Comparison of ENCODE assay signal across 12 cellular contexts in the genomic region with DNA sequence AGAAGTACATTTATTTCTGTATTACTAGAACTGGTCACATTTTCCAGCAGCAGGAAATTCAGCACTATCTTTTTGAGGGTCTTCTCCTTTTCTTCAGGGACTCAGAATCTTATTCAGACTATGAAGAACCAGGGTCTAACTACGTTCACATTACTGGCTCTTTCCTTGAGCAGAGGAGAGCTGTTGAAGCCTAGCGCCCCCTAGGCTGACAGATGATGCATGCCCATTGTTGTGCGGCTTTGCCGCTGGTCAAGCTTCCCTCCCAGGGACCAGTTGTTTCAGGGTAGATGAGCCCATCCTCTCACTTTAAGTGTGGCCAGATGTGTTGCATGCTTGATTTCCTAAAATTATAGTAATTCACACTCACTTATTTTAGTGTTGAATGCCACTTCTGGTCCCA.
DNase-seq lines count a peak whose midpoint lies in the region; ATAC-seq and TF ChIP-seq lines count a peak whose summit lies in the region.
"Had no signal": no experiment of that assay in that cellular context is flagged by ENCODE, and none has a peak within 500 bp of the region (broad histone marks: within the 10 kb centered on the region; RNA-seq: fewer than 3 reads in every experiment).

No MANE protein-coding gene starts in this region.

- H3K27ac ChIP-seq in breast epithelium (no peak overlapping the region), endodermal cell (ENCODE audit: low read depth, low read length) (no peak overlapping the region), testis (no peak overlapping the region)
- H3K27ac ChIP-seq: BLaER1, uterus had no signal

- no peaks in the 10 kb centered on the region for H3K79me2 ChIP-seq in Loucy (ENCODE audit: insufficient read depth, low read length)

- H3K9me3 ChIP-seq in breast epithelium (no peaks in the 10 kb centered on the region), Loucy (ENCODE audit: insufficient read depth, low read depth, low read length) (no peaks in the 10 kb centered on the region), endodermal cell (ENCODE audit: control insufficient read depth, low read length) (peaks cover 6% of the 10 kb centered on the region), testis (no peaks in the 10 kb centered on the region)
- H3K9me3 ChIP-seq: uterus had no signal

- CTCF ChIA-PET in MCF 10A (lab: Yijun Ruan, JAX): interaction anchor here (0.5 to 1.8 kb wide), 4 partner anchors 11 to 671 kb away, joined by 3 to 7 read pairs (median 4); no protein-coding TSS in a partner anchor

- H2AFZ ChIP-seq in Loucy (ENCODE audit: low read length): no peak overlapping the region

- H3K4me3 Mint-ChIP-seq in MCF 10A (ENCODE audit: unreplicated experiment): no peak overlapping the region
- no peak overlapping the region for H3K4me3 Mint-ChIP-seq in endodermal cell

- BruUV-seq in MCF 10A (replicated peaks; lab: Mats Ljungman, UMichigan): no TSS peak

- peak; percentile 26 for TF ChIP-seq CTCF in MCF 10A (IDR thresholded peaks at IDR 0.05; ENCODE audit: unreplicated experiment)
- TF ChIP-seq CTCF in breast epithelium (IDR thresholded peaks at IDR 0.05): no peak
- TF ChIP-seq CTCF in Loucy (conservative IDR thresholded peaks at IDR 0.05; ENCODE audit: low read length): peak; percentile 65
- peak; percentile 87 for TF ChIP-seq CTCF in endodermal cell (conservative IDR thresholded peaks at IDR 0.05)
- no peak for TF ChIP-seq CTCF in testis (IDR thresholded peaks at IDR 0.05)

- ATAC-seq in HG03565 (IDR thresholded peaks at IDR 0.05; ENCODE audit: unreplicated experiment): no peak
- ATAC-seq in GM21526 (IDR thresholded peaks at IDR 0.05; ENCODE audit: low FRiP score, unreplicated experiment): no peak

- H3K4me1 Mint-ChIP-seq in MCF 10A (ENCODE audit: insufficient read depth, unreplicated experiment) (no peaks in the 10 kb centered on the region), endodermal cell (peaks cover 11% of the 10 kb centered on the region)

- H3K27me3 ChIP-seq in breast epithelium: no peaks in the 10 kb centered on the region
- no peaks in the 10 kb centered on the region for H3K27me3 ChIP-seq in Loucy (ENCODE audit: insufficient read depth, low read length, poor library complexity, severe bottlenecking)
- no peaks in the 10 kb centered on the region for H3K27me3 ChIP-seq in endodermal cell (ENCODE audit: control insufficient read depth, insufficient read depth, low read length, poor library complexity, severe bottlenecking)
- H3K27me3 ChIP-seq in testis: no peaks in the 10 kb centered on the region
- H3K27me3 ChIP-seq: BLaER1, uterus had no signal

- H3K4me1 ChIP-seq in breast epithelium: no peaks in the 10 kb centered on the region
- no peaks in the 10 kb centered on the region for H3K4me1 ChIP-seq in Loucy (ENCODE audit: insufficient read depth, low read length, poor library complexity, severe bottlenecking)
- no peaks in the 10 kb centered on the region for H3K4me1 ChIP-seq in endodermal cell (ENCODE audit: control insufficient read depth, insufficient read depth, low read length)
- no peaks in the 10 kb centered on the region for H3K4me1 ChIP-seq in testis
- H3K4me1 ChIP-seq: BLaER1, uterus had no signal

- H3K36me3 ChIP-seq in breast epithelium (no peaks in the 10 kb centered on the region), Loucy (ENCODE audit: insufficient read depth, low read length) (no peaks in the 10 kb centered on the region), endodermal cell (ENCODE audit: control insufficient read depth, insufficient read depth, low read length) (no peaks in the 10 kb centered on the region), testis (ENCODE audit: low read depth, missing control alignments) (no peaks in the 10 kb centered on the region)
- H3K36me3 ChIP-seq: BLaER1, uterus had no signal

- POLR2A ChIA-PET in MCF 10A (lab: Yijun Ruan, JAX): no interaction called here

- H3K36me3 Mint-ChIP-seq in MCF 10A (ENCODE audit: insufficient read depth, unreplicated experiment) (no peaks in the 10 kb centered on the region), endodermal cell (ENCODE audit: low read depth) (no peaks in the 10 kb centered on the region)

- no peaks in the 10 kb centered on the region for H3K9me2 ChIP-seq in Loucy (replicated peaks; ENCODE audit: low read depth, low read length)

- H3K27me3 Mint-ChIP-seq in MCF 10A (ENCODE audit: insufficient read depth, unreplicated experiment) (no peaks in the 10 kb centered on the region), endodermal cell (ENCODE audit: insufficient read depth) (no peaks in the 10 kb centered on the region)

- 57 to 60% methylated on average over 4 of the region's 4 CpGs for WGBS in endodermal cell (ENCODE audit: insufficient coverage in 1 of 2, insufficient read length in 1 of 2), 2 experiments
- WGBS in testis, 2 donors: 58 to 74% methylated on average over 4 of the region's 4 CpGs

- H3K9ac ChIP-seq in Loucy (ENCODE audit: low read depth, low read length, poor library complexity, severe bottlenecking) (no peak overlapping the region), endodermal cell (ENCODE audit: extremely low read depth, low read length, poor library complexity, severe bottlenecking) (no peak overlapping the region)
- H3K9ac ChIP-seq: BLaER1 had no signal

- no peak overlapping the region for H3K27ac Mint-ChIP-seq in MCF 10A (ENCODE audit: low read depth, unreplicated experiment)
- H3K27ac Mint-ChIP-seq in endodermal cell: no peak overlapping the region

- TF ChIP-seq POLR2A in breast epithelium (IDR thresholded peaks at IDR 0.05): no peak
- TF ChIP-seq POLR2A in testis (IDR thresholded peaks at IDR 0.05): no peak

- peak; percentile 18 for DNase-seq in MCF 10A (ENCODE audit: unreplicated experiment)
- DNase-seq in breast epithelium (ENCODE audit: low spot score in 2 of 2): no peak
- peak; percentile 88 for DNase-seq in endodermal cell
- DNase-seq in testis: peak; percentile 64
- no peak for DNase-seq in activated effector memory CD4-positive, alpha-beta T cell treated with Interleukin-2 at 50 U/mL for 16 hours
- DNase-seq: NCI-H1436; stimulated activated CD4-positive, alpha-beta T cell treated with anti-CD3 and anti-CD28 coated beads, Interleukin-2, amount 100 ng/mL, for 24 hours; uterus had no signal

- H4K20me1 ChIP-seq in Loucy (ENCODE audit: insufficient read depth, low read length, poor library complexity, severe bottlenecking): no peaks in the 10 kb centered on the region
- H4K20me1 ChIP-seq: BLaER1 had no signal

- H3K4me3 ChIP-seq in breast epithelium (no peak overlapping the region), Loucy (ENCODE audit: low read length, poor library complexity, severe bottlenecking) (no peak overlapping the region), endodermal cell (ENCODE audit: low read length) (no peak overlapping the region), testis (no peak overlapping the region)
- H3K4me3 ChIP-seq: BLaER1, uterus had no signal

- no peaks in the 10 kb centered on the region for H3F3A ChIP-seq in Loucy (ENCODE audit: low read depth)

- intact Hi-C loops in MCF 10A (cut with micrococcal nuclease): no loop called here
- intact Hi-C loops in breast epithelium (cut with DNase I; ENCODE audit: low total_unique reads): no loop called here
- intact Hi-C loops in testis (cut with DNase I; ENCODE audit: low total_unique reads): no loop called here

- peaks cover 7% of the 10 kb centered on the region for H3K9me3 Mint-ChIP-seq in MCF 10A (ENCODE audit: unreplicated experiment)
- H3K9me3 Mint-ChIP-seq in endodermal cell: peaks cover 5% of the 10 kb centered on the region

- H3K4me2 ChIP-seq in Loucy (ENCODE audit: low read depth, low read length, poor library complexity, severe bottlenecking): no peak overlapping the region
- H3K4me2 ChIP-seq: BLaER1 had no signal

Comparison
In these comparisons a context has a peak if more than half of its experiments do, and no peak if none do; other contexts are left out.
1. DNase-seq: peak in MCF 10A (single experiment), endodermal cell (single experiment) and testis (single experiment); none in breast epithelium (0 of 2) and activated effector memory CD4-positive, alpha-beta T cell treated with Interleukin-2 at 50 U/mL for 16 hours (single experiment).
2. CTCF ChIP-seq: peak in MCF 10A (single experiment), Loucy (single experiment) and endodermal cell (single experiment); none in breast epithelium (0 of 3) and testis (0 of 3).